In genomic region chr2:73282924-73283544, GRCh38 we compare ENCODE assay signal across 8 cellular contexts. TPM values are rescaled to one million over a fixed set of nuclear protein-coding genes. Genes with fewer than 3 reads are reported as not detected.
DNase-seq lines count a peak whose midpoint lies in the region; ATAC-seq, FAIRE-seq and TF ChIP-seq lines count a peak whose summit lies in the region.

No MANE protein-coding gene starts in this region.

- DNase-seq in Caco-2, result no peak
- DNase-seq in Jurkat, Clone E6-1 (ENCODE audit: low read depth, low spot score), result no peak
- DNase-seq in K562 (ENCODE audit: extremely low read depth in 1 of 4, low spot score in 3 of 4), result no peak
- no peak for DNase-seq in natural killer cell treated with Interleukin-12 subunit alpha and Interleukin-12 subunit beta and Interleukin-15 and Interleukin-18, amount 100 ng/mL, for 72 hours (ENCODE audit: low spot score)
- no peak for DNase-seq in NCI-H1930 (lab: John Stamatoyannopoulos, UW)
- DNase-seq in NCI-H774 (lab: John Stamatoyannopoulos, UW), result no peak
- no peak for DNase-seq in psoas muscle

- no peak for ATAC-seq in K562
- no peak for ATAC-seq in natural killer cell treated with Interleukin-12 subunit alpha and Interleukin-12 subunit beta and Interleukin-15 and Interleukin-18, amount 100 ng/mL, for 72 hours
- ATAC-seq in GM18858 (IDR thresholded peaks at IDR 0.05; ENCODE audit: unreplicated experiment), result no peak
- no peak for ATAC-seq in psoas muscle

- H3K4me3 ChIP-seq in Caco-2 (ENCODE audit: low read depth, low read length), result peak overlapping the region; percentile 84
- H3K4me3 ChIP-seq in Jurkat, Clone E6-1 (ENCODE audit: low read length), result peak overlapping the region; percentile 76
- H3K4me3 ChIP-seq in K562, result peak overlapping the region; percentile 58
- H3K4me3 ChIP-seq in psoas muscle, result no peak overlapping the region

- BruUV-seq in Caco-2 (replicated peaks; lab: Mats Ljungman, UMichigan), result TSS peak; percentile 22
- BruUV-seq in K562 (replicated peaks; lab: Mats Ljungman, UMichigan), result TSS peak; percentile 42

- H3K4me2 ChIP-seq in K562 (ENCODE audit: insufficient read depth, low read length), result peak overlapping the region; percentile 76

- H3K27ac ChIP-seq in K562 (ENCODE audit: extremely low read depth, low read depth, low read length), result no peak overlapping the region
- no peak overlapping the region for H3K27ac ChIP-seq in psoas muscle

- H3K27me3 ChIP-seq in Caco-2 (replicated peaks; ENCODE audit: control insufficient read depth, insufficient read depth, low read length) (no peaks in the 10 kb centered on the region), K562 (ENCODE audit: control insufficient read depth in 2 of 2, insufficient read depth in 2 of 2, low read length in 2 of 2) (no peaks in the 10 kb centered on the region), psoas muscle (ENCODE audit: insufficient read depth in 3 of 3, low read length in 2 of 3) (peaks cover 0 to 27% (median 21%) of the 10 kb centered on the region in 3 donors)

- in situ Hi-C loops in K562 (cut with MboI), result no loop called here

- H3K36me3 ChIP-seq in Caco-2 (ENCODE audit: control insufficient read depth, insufficient read depth, low read length) (no peaks in the 10 kb centered on the region), K562 (ENCODE audit: control insufficient read depth, insufficient read depth, low read length) (0 out of 3 replicates have a peak, but pooled peaks cover 2% of the 10 kb centered on the region), psoas muscle (ENCODE audit: insufficient read depth in 1 of 2, low read depth in 1 of 2) (no peaks in the 10 kb centered on the region)

- H3K9me1 ChIP-seq in K562 (ENCODE audit: control insufficient read depth, insufficient read depth, low read length), result no peaks in the 10 kb centered on the region

- H3K9me3 ChIP-seq in Caco-2 (no peaks in the 10 kb centered on the region), K562 (replicated peaks; ENCODE audit: control insufficient read depth, insufficient read depth, low read depth, low read length) (no peaks in the 10 kb centered on the region), psoas muscle (no peaks in the 10 kb centered on the region)

- TF ChIP-seq CTCF in Caco-2 (IDR thresholded peaks at IDR 0.05; ENCODE audit: insufficient read depth in 1 of 2, low read depth in 1 of 2, low read length in 1 of 2, severe bottlenecking in 1 of 2, unreplicated experiment in 1 of 2) (no peak), K562 (IDR thresholded peaks at IDR 0.05 in 2 of 3, conservative IDR thresholded peaks at IDR 0.05 in 1 of 3; ENCODE audit: insufficient read depth in 2 of 3, low read depth in 1 of 3, low read length in 3 of 3) (no peak), psoas muscle (IDR thresholded peaks at IDR 0.05) (no peak)

- POLR2A ChIA-PET in Caco-2 (lab: Charles Lee), result no interaction called here
- POLR2A ChIA-PET in K562 (lab: Yijun Ruan, JAX), result no interaction called here

- no peaks in the 10 kb centered on the region for H3K36me3 Mint-ChIP-seq in Caco-2 (ENCODE audit: insufficient read depth, unreplicated experiment)
- no peaks in the 10 kb centered on the region for H3K36me3 Mint-ChIP-seq in natural killer cell treated with Interleukin-12 subunit alpha and Interleukin-12 subunit beta and Interleukin-15 and Interleukin-18, amount 100 ng/mL, for 72 hours

- 23% methylated on average over 5 of the region's 5 CpGs for WGBS in K562 (ENCODE audit: insufficient coverage, low coverage, missing lambda C conversion rate)
- WGBS in psoas muscle, 3 donors, result 36 to 46% (median 36%) methylated on average over 5 of the region's 5 CpGs

- intact Hi-C loops in Caco-2 (cut with micrococcal nuclease; ENCODE audit: unreplicated experiment), result no loop called here
- intact Hi-C loops in K562 (cut with micrococcal nuclease), result no loop called here
- intact Hi-C loops in psoas muscle (cut with DNase I), result no loop called here

- H3K4me3 Mint-ChIP-seq in Caco-2 (ENCODE audit: unreplicated experiment), result peak overlapping the region; percentile 65
- peak overlapping the region; percentile 71 for H3K4me3 Mint-ChIP-seq in natural killer cell treated with Interleukin-12 subunit alpha and Interleukin-12 subunit beta and Interleukin-15 and Interleukin-18, amount 100 ng/mL, for 72 hours

- CTCF ChIA-PET in Caco-2 (lab: Charles Lee) (interaction anchor here (1.0 kb wide), 1 partner anchor 14 kb away, joined by 5 read pairs; no protein-coding TSS in a partner anchor), K562 (lab: Yijun Ruan, JAX; ENCODE audit: low intra/inter-chr PET ratio) (no interaction called here)

- no peak for FAIRE-seq in K562 (lab: Jason Lieb, UNC)

- no peak for TF ChIP-seq EP300 in K562 (IDR thresholded peaks at IDR 0.05; ENCODE audit: low read length)

- H3K27me3 Mint-ChIP-seq in Caco-2 (ENCODE audit: insufficient read depth, unreplicated experiment), result peaks cover 2% of the 10 kb centered on the region
- peaks cover 5 to 9% of the 10 kb centered on the region in 2 donors for H3K27me3 Mint-ChIP-seq in natural killer cell treated with Interleukin-12 subunit alpha and Interleukin-12 subunit beta and Interleukin-15 and Interleukin-18, amount 100 ng/mL, for 72 hours

- H3K4me1 ChIP-seq in Caco-2 (peaks cover 5% of the 10 kb centered on the region; the same call in 1 of the 2 replicates), K562 (replicated peaks in 1 of 2; ENCODE audit: control insufficient read depth in 2 of 2, insufficient read depth in 2 of 2, low read length in 2 of 2) (peaks cover 3 to 20% of the 10 kb centered on the region in 2 experiments; a peak in 4 of 5 replicates), psoas muscle (no peaks in the 10 kb centered on the region)

- no peak for TF ChIP-seq POLR2A in K562 (conservative IDR thresholded peaks at IDR 0.05)

- 0 out of 2 replicates have a peak, but pooled peaks cover 4% of the 10 kb centered on the region for H4K20me1 ChIP-seq in K562 (replicated peaks; ENCODE audit: control insufficient read depth, insufficient read depth, low read length)

- no peak for TF ChIP-seq RAD21 in K562 (CRISPR knock-in tag; conservative IDR thresholded peaks at IDR 0.05 in 1 of 2, IDR thresholded peaks at IDR 0.05 in 1 of 2)

- peak overlapping the region in 1 of 2 experiments; percentile 90; a peak in 2 of 4 replicates for H3K9ac ChIP-seq in K562 (ENCODE audit: insufficient read depth in 1 of 2, low read depth in 2 of 2, low read length in 2 of 2)

- peak overlapping the region; percentile 93; the same call in 1 of the 2 replicates for H2AFZ ChIP-seq in K562 (ENCODE audit: low read depth, low read length)

- peaks cover 7% of the 10 kb centered on the region for H3K79me2 ChIP-seq in K562 (ENCODE audit: control insufficient read depth, insufficient read depth, low read length)

- H3K27ac Mint-ChIP-seq in Caco-2 (ENCODE audit: unreplicated experiment), result no peak overlapping the region
- no peak overlapping the region for H3K27ac Mint-ChIP-seq in natural killer cell treated with Interleukin-12 subunit alpha and Interleukin-12 subunit beta and Interleukin-15 and Interleukin-18, amount 100 ng/mL, for 72 hours

- no peaks in the 10 kb centered on the region for H3K4me1 Mint-ChIP-seq in Caco-2 (ENCODE audit: low read depth, unreplicated experiment)
- H3K4me1 Mint-ChIP-seq in natural killer cell treated with Interleukin-12 subunit alpha and Interleukin-12 subunit beta and Interleukin-15 and Interleukin-18, amount 100 ng/mL, for 72 hours (ENCODE audit: low read depth in 2 of 2), result peaks cover 15 to 23% of the 10 kb centered on the region in 2 donors

- H3K9me3 Mint-ChIP-seq in Caco-2 (ENCODE audit: unreplicated experiment), result no peaks in the 10 kb centered on the region
- H3K9me3 Mint-ChIP-seq in natural killer cell treated with Interleukin-12 subunit alpha and Interleukin-12 subunit beta and Interleukin-15 and Interleukin-18, amount 100 ng/mL, for 72 hours, result no peaks in the 10 kb centered on the region

RNA-seq across cellular contexts. Expression of gene FBXO41, which starts 1.2 kb away (rescaled TPM):
- total RNA-seq in Caco-2 (2022) (11.6 and 12.1 TPM in 2 replicates), K562 (2014; rRNA removed) (3.5 and 4.8 TPM in 2 replicates), K562 (2014; rRNA removed; fragmentation: Illumina TruSeq; extraction: Trizol) (1.5 and 1.9 TPM in 2 replicates), K562 (2015; rRNA removed; fragmentation: Illumina TruSeq; extraction: Trizol) (1.4 and 1.9 TPM in 2 replicates), K562 (2021) (7.7 and 8.2 TPM in 2 replicates), psoas muscle (under 1 TPM; 0.15 to 0.46 (median 0.23) TPM)
- 30.8 TPM for polyA plus RNA-seq in Jurkat, Clone E6-1 (2012; ENCODE audit: insufficient read depth, insufficient read length)
- 9.4 and 23.0 TPM in 2 replicates for total RNA-seq in K562 (2011; cell fraction: chromatin; rRNA removed; ENCODE audit: low replicate concordance)
- 12.6 and 13.2 TPM in 2 replicates for total RNA-seq in K562 (2011; cell fraction: nucleolus; rRNA removed)
- 9.8 and 10.7 TPM in 2 replicates for total RNA-seq in K562 (2011; cell fraction: nucleoplasm; rRNA removed)
- polyA plus RNA-seq in K562 (2011; rRNA removed) (5.5 and 6.1 TPM in 2 replicates), K562 (2014; fragmentation: Illumina TruSeq; extraction: Trizol) (4.1 and 4.4 TPM in 2 replicates), K562 (2014; fragmentation: Nextera tagmentation; extraction: Ambion mirVana) (under 1 TPM; 0.21 to 0.36 TPM), K562 (2014; rRNA removed) (6.8 and 7.1 TPM in 2 replicates), psoas muscle (under 1 TPM; 0.03 to 0.09 (median 0.07) TPM)
- 5.6 and 7.1 TPM in 2 replicates for polyA plus RNA-seq in K562 (2011; cell fraction: cytosol; rRNA removed)
- polyA plus RNA-seq in K562 (2011; cell fraction: nucleus; rRNA removed), result 26.4 and 47.6 TPM in 2 replicates
- polyA plus RNA-seq in K562 (2012), result 3.4 and 4.5 TPM in 2 replicates
- 3.4 and 4.9 TPM in 2 replicates for polyA minus RNA-seq in K562 (2011; rRNA and poly(A)+ RNA removed)
- polyA minus RNA-seq in K562 (2011; cell fraction: cytosol; rRNA and poly(A)+ RNA removed), result 3.2 and 5.6 TPM in 2 replicates
- polyA minus RNA-seq in K562 (2011; cell fraction: nucleus; rRNA and poly(A)+ RNA removed), result 8.7 and 9.3 TPM in 2 replicates
- 10 to 100 TPM in 1 of 2 donors, 1 to 10 TPM in 1; 10.0 to 40.1 TPM for total RNA-seq in natural killer cell treated with Interleukin-12 subunit alpha and Interleukin-12 subunit beta and Interleukin-15 and Interleukin-18, amount 100 ng/mL, for 72 hours

RNA-seq across cellular contexts. Expression of gene EGR4, which starts 10.3 kb away (rescaled TPM):
- total RNA-seq in Caco-2 (2022), result 0.30 TPM in 1 of 2 replicates, not detected in the other
- polyA plus RNA-seq in Jurkat, Clone E6-1 (2012; ENCODE audit: insufficient read depth, insufficient read length), result 0.49 TPM
- total RNA-seq in K562 (2011; cell fraction: chromatin; rRNA removed; ENCODE audit: low replicate concordance), result not detected in 2 replicates
- not detected in 2 replicates for total RNA-seq in K562 (2011; cell fraction: nucleolus; rRNA removed)
- not detected in 2 replicates for total RNA-seq in K562 (2011; cell fraction: nucleoplasm; rRNA removed)
- not detected in 2 replicates for total RNA-seq in K562 (2014; rRNA removed)
- not detected in 2 replicates for total RNA-seq in K562 (2014; rRNA removed; fragmentation: Illumina TruSeq; extraction: Trizol)
- not detected in 2 replicates for total RNA-seq in K562 (2015; rRNA removed; fragmentation: Illumina TruSeq; extraction: Trizol)
- total RNA-seq in K562 (2021), result not detected in 2 replicates
- not detected in 2 replicates for polyA plus RNA-seq in K562 (2011; rRNA removed)
- not detected in 2 replicates for polyA plus RNA-seq in K562 (2011; cell fraction: cytosol; rRNA removed)
- polyA plus RNA-seq in K562 (2011; cell fraction: nucleus; rRNA removed), result not detected in 2 replicates
- polyA plus RNA-seq in K562 (2012), result not detected in 2 replicates
- polyA plus RNA-seq in K562 (2014; fragmentation: Illumina TruSeq; extraction: Trizol), result not detected in 2 replicates
- polyA plus RNA-seq in K562 (2014; fragmentation: Nextera tagmentation; extraction: Ambion mirVana), result not detected
- polyA plus RNA-seq in K562 (2014; rRNA removed), result not detected in 2 replicates
- polyA minus RNA-seq in K562 (2011; rRNA and poly(A)+ RNA removed), result not detected in 2 replicates
- polyA minus RNA-seq in K562 (2011; cell fraction: cytosol; rRNA and poly(A)+ RNA removed), result not detected in 2 replicates
- polyA minus RNA-seq in K562 (2011; cell fraction: nucleus; rRNA and poly(A)+ RNA removed), result not detected in 2 replicates
- total RNA-seq in natural killer cell treated with Interleukin-12 subunit alpha and Interleukin-12 subunit beta and Interleukin-15 and Interleukin-18, amount 100 ng/mL, for 72 hours, result not detected
- total RNA-seq in psoas muscle, result not detected
- not detected for polyA plus RNA-seq in psoas muscle

RNA-seq across cellular contexts. Expression of gene CCT7, which starts 48.9 kb away (rescaled TPM):
- total RNA-seq in Caco-2 (2022) (450 and 505 TPM in 2 replicates), K562 (2014; rRNA removed) (638 and 695 TPM in 2 replicates), K562 (2014; rRNA removed; fragmentation: Illumina TruSeq; extraction: Trizol) (579 and 592 TPM in 2 replicates), K562 (2015; rRNA removed; fragmentation: Illumina TruSeq; extraction: Trizol) (599 and 679 TPM in 2 replicates), K562 (2021) (647 and 659 TPM in 2 replicates), psoas muscle (100 to 1,000 TPM; 249 to 280 (median 268) TPM)
- polyA plus RNA-seq in Jurkat, Clone E6-1 (2012; ENCODE audit: insufficient read depth, insufficient read length), result 897 TPM
- total RNA-seq in K562 (2011; cell fraction: chromatin; rRNA removed; ENCODE audit: low replicate concordance), result 147 and 196 TPM in 2 replicates
- total RNA-seq in K562 (2011; cell fraction: nucleolus; rRNA removed), result 171 and 174 TPM in 2 replicates
- total RNA-seq in K562 (2011; cell fraction: nucleoplasm; rRNA removed), result 140 and 154 TPM in 2 replicates
- polyA plus RNA-seq in K562 (2011; rRNA removed) (366 and 847 TPM in 2 replicates), K562 (2014; fragmentation: Illumina TruSeq; extraction: Trizol) (833 and 856 TPM in 2 replicates), K562 (2014; fragmentation: Nextera tagmentation; extraction: Ambion mirVana) (100 to 1,000 TPM; 326 to 587 TPM), K562 (2014; rRNA removed) (625 and 697 TPM in 2 replicates), psoas muscle (100 to 1,000 TPM; 255 to 316 (median 288) TPM)
- 404 and 796 TPM in 2 replicates for polyA plus RNA-seq in K562 (2011; cell fraction: cytosol; rRNA removed)
- 126 and 224 TPM in 2 replicates for polyA plus RNA-seq in K562 (2011; cell fraction: nucleus; rRNA removed)
- 329 and 1,243 TPM in 2 replicates for polyA plus RNA-seq in K562 (2012)
- 536 and 870 TPM in 2 replicates for polyA minus RNA-seq in K562 (2011; rRNA and poly(A)+ RNA removed)
- polyA minus RNA-seq in K562 (2011; cell fraction: cytosol; rRNA and poly(A)+ RNA removed), result 230 and 274 TPM in 2 replicates
- 90.9 and 94.3 TPM in 2 replicates for polyA minus RNA-seq in K562 (2011; cell fraction: nucleus; rRNA and poly(A)+ RNA removed)
- 100 to 1,000 TPM; 417 to 436 TPM for total RNA-seq in natural killer cell treated with Interleukin-12 subunit alpha and Interleukin-12 subunit beta and Interleukin-15 and Interleukin-18, amount 100 ng/mL, for 72 hours

RNA-seq across cellular contexts. Expression of gene PRADC1, which starts 50.0 kb away (rescaled TPM):
- 24.1 and 25.4 TPM in 2 replicates for total RNA-seq in Caco-2 (2022)
- 41.8 TPM for polyA plus RNA-seq in Jurkat, Clone E6-1 (2012; ENCODE audit: insufficient read depth, insufficient read length)
- 11.4 and 34.2 TPM in 2 replicates for total RNA-seq in K562 (2011; cell fraction: chromatin; rRNA removed; ENCODE audit: low replicate concordance)
- total RNA-seq in K562 (2011; cell fraction: nucleolus; rRNA removed), result 47.5 and 50.4 TPM in 2 replicates
- 38.3 and 45.1 TPM in 2 replicates for total RNA-seq in K562 (2011; cell fraction: nucleoplasm; rRNA removed)
- total RNA-seq in K562 (2014; rRNA removed), result 43.1 and 47.4 TPM in 2 replicates
- 26.1 and 32.9 TPM in 2 replicates for total RNA-seq in K562 (2014; rRNA removed; fragmentation: Illumina TruSeq; extraction: Trizol)
- 33.8 and 33.9 TPM in 2 replicates for total RNA-seq in K562 (2015; rRNA removed; fragmentation: Illumina TruSeq; extraction: Trizol)
- total RNA-seq in K562 (2021), result 36.3 and 41.2 TPM in 2 replicates
- 23.3 and 34.2 TPM in 2 replicates for polyA plus RNA-seq in K562 (2011; rRNA removed)
- 27.5 and 84.8 TPM in 2 replicates for polyA plus RNA-seq in K562 (2011; cell fraction: cytosol; rRNA removed)
- 13.6 and 23.0 TPM in 2 replicates for polyA plus RNA-seq in K562 (2011; cell fraction: nucleus; rRNA removed)
- 34.4 and 39.4 TPM in 2 replicates for polyA plus RNA-seq in K562 (2012)
- 36.1 and 38.5 TPM in 2 replicates for polyA plus RNA-seq in K562 (2014; fragmentation: Illumina TruSeq; extraction: Trizol)
- polyA plus RNA-seq in K562 (2014; fragmentation: Nextera tagmentation; extraction: Ambion mirVana), result 10 to 100 TPM in 1 of 2 experiments, 1 to 10 TPM in 1; 7.3 to 10.7 TPM
- polyA plus RNA-seq in K562 (2014; rRNA removed), result 40.9 and 43.1 TPM in 2 replicates
- 9.2 and 20.3 TPM in 2 replicates for polyA minus RNA-seq in K562 (2011; rRNA and poly(A)+ RNA removed)
- polyA minus RNA-seq in K562 (2011; cell fraction: cytosol; rRNA and poly(A)+ RNA removed), result 9.3 and 18.8 TPM in 2 replicates
- polyA minus RNA-seq in K562 (2011; cell fraction: nucleus; rRNA and poly(A)+ RNA removed), result 6.7 and 7.3 TPM in 2 replicates
- total RNA-seq in natural killer cell treated with Interleukin-12 subunit alpha and Interleukin-12 subunit beta and Interleukin-15 and Interleukin-18, amount 100 ng/mL, for 72 hours, result 10 to 100 TPM; 13.0 to 13.5 TPM
- total RNA-seq in psoas muscle, result 10 to 100 TPM; 53.6 to 98.3 (median 63.7) TPM
- 100 to 1,000 TPM in 1 of 3 donors, 10 to 100 TPM in 2; 87.6 to 118 (median 99.9) TPM for polyA plus RNA-seq in psoas muscle
